22 cellular contexts compared by ENCODE assay signal in genomic region chr20:5549200-5549599, GRCh38.
DNase-seq lines count a peak whose midpoint lies in the region; ATAC-seq, FAIRE-seq and TF ChIP-seq lines count a peak whose summit lies in the region.
"Had no signal": no experiment of that assay in that cellular context is flagged by ENCODE, and none has a peak within 500 bp of the region (broad histone marks: within the 10 kb centered on the region; RNA-seq: fewer than 3 reads in every experiment).

No MANE protein-coding gene starts in this region.

- no peak overlapping the region for H3K27ac ChIP-seq in CD8-positive, alpha-beta memory T cell (ENCODE audit: low read depth, low read length)
- H3K27ac ChIP-seq in small intestine (ENCODE audit: low read depth in 1 of 2, low read length in 1 of 2) = no peak overlapping the region
- H3K27ac ChIP-seq: BLaER1 treated with 17β-estradiol and CSF1 and Interleukin-3, amounts not matched to agents 10 nM and 100 nM; gastrocnemius medialis; psoas muscle; SK-N-MC; spleen had no signal

- H3K4me1 ChIP-seq in CD8-positive, alpha-beta memory T cell (ENCODE audit: insufficient read depth, low read length) = peaks cover 4% of the 10 kb centered on the region
- peaks cover 0 to 4% of the 10 kb centered on the region in 2 donors for H3K4me1 ChIP-seq in small intestine (ENCODE audit: control insufficient read depth in 2 of 2, insufficient read depth in 1 of 2, low read depth in 1 of 2, low read length in 1 of 2)
- H3K4me1 ChIP-seq: BLaER1 treated with 17β-estradiol and CSF1 and Interleukin-3, amounts not matched to agents 10 nM and 100 nM; gastrocnemius medialis; psoas muscle; spleen had no signal

- H3K9me3 Mint-ChIP-seq in activated CD4-positive, alpha-beta T cell treated with anti-CD3 and anti-CD28 coated beads, Interleukin-2, amount 10 ng/mL, durations not matched to agents 24 days and 14 days = no peaks in the 10 kb centered on the region
- H3K9me3 Mint-ChIP-seq in CD8-positive, alpha-beta memory T cell = no peaks in the 10 kb centered on the region
- no peaks in the 10 kb centered on the region for H3K9me3 Mint-ChIP-seq in activated naive CD8-positive, alpha-beta T cell (ENCODE audit: low read depth)
- no peaks in the 10 kb centered on the region for H3K9me3 Mint-ChIP-seq in mesothelial cell of epicardium
- H3K9me3 Mint-ChIP-seq: IgD-negative memory B cell; T-helper 2 cell treated with Interferon-gamma antibody and Interleukin-4, amounts not matched to agents 5 μg/mL and 100 μg/mL, for 36 hours had no signal

- no peaks in the 10 kb centered on the region for H3K9me3 ChIP-seq in CD8-positive, alpha-beta memory T cell (ENCODE audit: low read length)
- no peaks in the 10 kb centered on the region for H3K9me3 ChIP-seq in small intestine (ENCODE audit: control insufficient read depth, low read depth)
- H3K9me3 ChIP-seq: BLaER1 treated with 17β-estradiol and CSF1 and Interleukin-3, amounts not matched to agents 10 nM and 100 nM; gastrocnemius medialis; psoas muscle; spleen had no signal

- 70 to 75% (median 71%) methylated on average over 2 of the region's 2 CpGs for WGBS in small intestine, 3 donors

- TF ChIP-seq CTCF in mesothelial cell of epicardium (IDR thresholded peaks at IDR 0.05; ENCODE audit: unreplicated experiment) = no peak

- no peak for FAIRE-seq in small intestine (lab: Jason Lieb, UNC)
- FAIRE-seq: A204.1, urothelium cell line had no signal

- H3K4me3 Mint-ChIP-seq in activated CD4-positive, alpha-beta T cell treated with anti-CD3 and anti-CD28 coated beads, Interleukin-2, amount 10 ng/mL, durations not matched to agents 24 days and 14 days = no peak overlapping the region
- H3K4me3 Mint-ChIP-seq in CD8-positive, alpha-beta memory T cell = no peak overlapping the region
- no peak overlapping the region for H3K4me3 Mint-ChIP-seq in activated naive CD8-positive, alpha-beta T cell
- H3K4me3 Mint-ChIP-seq in mesothelial cell of epicardium = no peak overlapping the region
- H3K4me3 Mint-ChIP-seq: IgD-negative memory B cell; T-helper 2 cell treated with Interferon-gamma antibody and Interleukin-4, amounts not matched to agents 5 μg/mL and 100 μg/mL, for 36 hours had no signal

- no peaks in the 10 kb centered on the region for H3K27me3 ChIP-seq in CD8-positive, alpha-beta memory T cell (ENCODE audit: insufficient read depth, low read length, poor library complexity, severe bottlenecking)
- H3K27me3 ChIP-seq in small intestine (ENCODE audit: control insufficient read depth in 2 of 2, insufficient read depth in 2 of 2, low read length in 2 of 2) = no peaks in the 10 kb centered on the region
- H3K27me3 ChIP-seq: BLaER1 treated with 17β-estradiol and CSF1 and Interleukin-3, amounts not matched to agents 10 nM and 100 nM; gastrocnemius medialis; spleen had no signal

- no peak for DNase-seq in activated CD4-positive, alpha-beta T cell treated with anti-CD3 and anti-CD28 coated beads, Interleukin-2, amount 10 ng/mL, durations not matched to agents 24 days and 14 days
- DNase-seq in activated CD4-positive, alpha-beta T cell treated with anti-CD3 and anti-CD28 coated beads for 1 hour = no peak
- DNase-seq in CD8-positive, alpha-beta memory T cell = no peak
- DNase-seq in mesothelial cell of epicardium (ENCODE audit: low spot score in 2 of 2, unreplicated experiment in 2 of 2) (no peak), small intestine (no peak), NCI-H524 (lab: John Stamatoyannopoulos, UW) (no peak)
- DNase-seq: DMS53; gastrocnemius medialis; kidney glomerular epithelial cell; NCI-H1694; NCI-H774; psoas muscle; spleen; stimulated activated CD4-positive, alpha-beta T cell treated with anti-CD3 and anti-CD28 coated beads, Interleukin-4, amount 100 ng/mL, for 4 hours had no signal

- H3K36me3 ChIP-seq in CD8-positive, alpha-beta memory T cell (ENCODE audit: insufficient read depth, low read length) = peaks cover 26% of the 10 kb centered on the region
- H3K36me3 ChIP-seq in small intestine (ENCODE audit: control insufficient read depth in 2 of 2, insufficient read depth in 2 of 2, low read length in 2 of 2) = peaks cover 8 to 11% of the 10 kb centered on the region in 2 donors

- peaks cover 16% of the 10 kb centered on the region for H3K4me1 Mint-ChIP-seq in activated CD4-positive, alpha-beta T cell treated with anti-CD3 and anti-CD28 coated beads, Interleukin-2, amount 10 ng/mL, durations not matched to agents 24 days and 14 days
- H3K4me1 Mint-ChIP-seq in CD8-positive, alpha-beta memory T cell = peaks cover 7 to 21% (median 8%) of the 10 kb centered on the region in 3 donors
- H3K4me1 Mint-ChIP-seq in activated naive CD8-positive, alpha-beta T cell (ENCODE audit: low read depth) = peaks cover 24% of the 10 kb centered on the region
- peaks cover 30% of the 10 kb centered on the region for H3K4me1 Mint-ChIP-seq in mesothelial cell of epicardium

- H3K36me3 Mint-ChIP-seq in activated CD4-positive, alpha-beta T cell treated with anti-CD3 and anti-CD28 coated beads, Interleukin-2, amount 10 ng/mL, durations not matched to agents 24 days and 14 days (ENCODE audit: low read depth) = peaks cover 49% of the 10 kb centered on the region
- H3K36me3 Mint-ChIP-seq in CD8-positive, alpha-beta memory T cell = peaks cover 4 to 81% (median 34%) of the 10 kb centered on the region in 3 donors
- H3K36me3 Mint-ChIP-seq in activated naive CD8-positive, alpha-beta T cell = peaks cover 17% of the 10 kb centered on the region
- H3K36me3 Mint-ChIP-seq in mesothelial cell of epicardium = peaks cover 39% of the 10 kb centered on the region

- peak overlapping the region; percentile 6 for H3K27ac Mint-ChIP-seq in activated CD4-positive, alpha-beta T cell treated with anti-CD3 and anti-CD28 coated beads, Interleukin-2, amount 10 ng/mL, durations not matched to agents 24 days and 14 days
- H3K27ac Mint-ChIP-seq in CD8-positive, alpha-beta memory T cell = peak overlapping the region in 5 of 8 donors; percentile 2 to 56 (median 36)
- H3K27ac Mint-ChIP-seq in activated naive CD8-positive, alpha-beta T cell = peak overlapping the region; percentile 50
- peak overlapping the region; percentile 91 for H3K27ac Mint-ChIP-seq in mesothelial cell of epicardium
- H3K27ac Mint-ChIP-seq: IgD-negative memory B cell; T-helper 2 cell treated with Interferon-gamma antibody and Interleukin-4, amounts not matched to agents 5 μg/mL and 100 μg/mL, for 36 hours had no signal

- POLR2A ChIA-PET in CD8-positive, alpha-beta memory T cell (lab: Charles Lee) = no interaction called here

- no peak for ATAC-seq in GM21825 (IDR thresholded peaks at IDR 0.05; ENCODE audit: unreplicated experiment)
- ATAC-seq: gastrocnemius medialis, psoas muscle had no signal

- intact Hi-C loops in activated CD4-positive, alpha-beta T cell treated with anti-CD3 and anti-CD28 coated beads, Interleukin-2, amount 10 ng/mL, durations not matched to agents 24 days and 14 days (cut with micrococcal nuclease) = no loop called here

- no peak overlapping the region for H3K4me3 ChIP-seq in CD8-positive, alpha-beta memory T cell (ENCODE audit: low read length)
- no peak overlapping the region for H3K4me3 ChIP-seq in small intestine (ENCODE audit: low read depth in 1 of 2, low read length in 2 of 2)
- H3K4me3 ChIP-seq: BLaER1 treated with 17β-estradiol and CSF1 and Interleukin-3, amounts not matched to agents 10 nM and 100 nM; gastrocnemius medialis; psoas muscle; SK-N-MC; spleen had no signal

- H3K27me3 Mint-ChIP-seq in activated CD4-positive, alpha-beta T cell treated with anti-CD3 and anti-CD28 coated beads, Interleukin-2, amount 10 ng/mL, durations not matched to agents 24 days and 14 days = no peaks in the 10 kb centered on the region
- peaks cover 0 to 1% of the 10 kb centered on the region in 2 donors for H3K27me3 Mint-ChIP-seq in CD8-positive, alpha-beta memory T cell
- H3K27me3 Mint-ChIP-seq in activated naive CD8-positive, alpha-beta T cell = no peaks in the 10 kb centered on the region
- H3K27me3 Mint-ChIP-seq in mesothelial cell of epicardium (ENCODE audit: low read depth) = no peaks in the 10 kb centered on the region
- H3K27me3 Mint-ChIP-seq: IgD-negative memory B cell had no signal

- CTCF ChIA-PET in CD8-positive, alpha-beta memory T cell (lab: Charles Lee) = interaction anchor here (1.3 to 2.0 kb wide), 2 partner anchors 19 kb away, joined by 4 to 9 read pairs; no protein-coding TSS in a partner anchor

Comparison
In these comparisons a context has a peak if more than half of its experiments do, and no peak if none do; other contexts are left out.
1. H3K27ac Mint-ChIP-seq: peak in every context shown above with its lines; median percentile 91 in mesothelial cell of epicardium; 50 in activated naive CD8-positive, alpha-beta T cell; 36 in CD8-positive, alpha-beta memory T cell; 6 in activated CD4-positive, alpha-beta T cell treated with anti-CD3 and anti-CD28 coated beads, Interleukin-2, amount 10 ng/mL, durations not matched to agents 24 days and 14 days.